Comparison of ENCODE assay signal across 9 cellular contexts in genomic region chr10:101217450-101218281, GRCh38. TPM values are rescaled to one million over a fixed set of nuclear protein-coding genes. Genes with fewer than 3 reads are reported as not detected.
DNase-seq lines count a peak whose midpoint lies in the region; ATAC-seq and TF ChIP-seq lines count a peak whose summit lies in the region.
"Had no signal": no experiment of that assay in that cellular context is flagged by ENCODE, and none has a peak within 500 bp of the region (broad histone marks: within the 10 kb centered on the region; RNA-seq: fewer than 3 reads in every experiment).

No MANE protein-coding gene starts in this region.

- intact Hi-C loops in mammary epithelial cell (cut with micrococcal nuclease) = no loop called here
- intact Hi-C loops in breast epithelium (cut with DNase I; ENCODE audit: low total_unique reads) = loop anchor here (10.0 kb wide), 1 partner anchor 347 kb away; no protein-coding TSS in a partner anchor
- intact Hi-C loops in Panc1 (cut with micrococcal nuclease; ENCODE audit: unreplicated experiment) = loop anchor here (10.0 kb wide), 1 partner anchor 567 kb away; the partner anchor contains the start of gene NPM3
- intact Hi-C loops in thyroid gland (cut with DNase I) = no loop called here

- H3K4me1 ChIP-seq in mammary epithelial cell (ENCODE audit: insufficient read depth, low read length) = peaks cover 39% of the 10 kb centered on the region
- H3K4me1 ChIP-seq in breast epithelium = peaks cover 0 to 17% of the 10 kb centered on the region in 2 donors
- peaks cover 4% of the 10 kb centered on the region; the same call in 1 of the 2 replicates for H3K4me1 ChIP-seq in Panc1 (ENCODE audit: control insufficient read depth, insufficient read depth, low read length)
- H3K4me1 ChIP-seq in thyroid gland = peaks cover 12 to 38% of the 10 kb centered on the region in 2 donors

- in situ Hi-C loops in mammary epithelial cell (cut with MboI; ENCODE audit: low sequenced_read_pairs in 2 of 2) (loop anchor here (5.0 to 25.0 kb wide), 3 partner anchors 347 to 570 kb away; partner anchors contain the start of genes FGF8 (in 1 of the 2) and NPM3 (in 1 of the 2)), Panc1 (cut with HindIII; ENCODE audit: low pct_unique_long_range_greater_than_20kb, low sequenced_read_pairs) (no loop called here)

- no TSS peak for BruUV-seq in mammary epithelial cell (replicated peaks; lab: Mats Ljungman, UMichigan)
- no TSS peak for BruUV-seq in Panc1 (replicated peaks; lab: Mats Ljungman, UMichigan)

- peaks cover 7% of the 10 kb centered on the region for H3K9me3 Mint-ChIP-seq in glutamatergic neuron (ENCODE audit: unreplicated experiment)
- H3K9me3 Mint-ChIP-seq: stimulated activated naive CD8-positive, alpha-beta T cell treated with anti-CD3 and anti-CD28 coated beads, Interleukin-15, Interleukin-2, amounts not matched to agents 100 ng/mL and 50 ng/mL, for 24 hours had no signal

- H3K79me2 ChIP-seq in mammary epithelial cell (ENCODE audit: insufficient read depth, low read length) = no peaks in the 10 kb centered on the region

- WGBS in mammary epithelial cell (ENCODE audit: low coverage, missing lambda C conversion rate) = 16% methylated on average over 35 of the region's 68 CpGs
- WGBS in thyroid gland, 2 donors = 3 to 5% methylated on average over 21 to 47 of the region's 68 CpGs

- H3K4me2 ChIP-seq in mammary epithelial cell (ENCODE audit: insufficient read depth, low read depth, low read length) = peak overlapping the region; percentile 94

- peaks cover 12% of the 10 kb centered on the region for H3K4me1 Mint-ChIP-seq in glutamatergic neuron (ENCODE audit: low read depth, unreplicated experiment)

- no peak overlapping the region for H3K9ac ChIP-seq in mammary epithelial cell (ENCODE audit: insufficient read depth, low read length)

- dilution Hi-C loops in mammary epithelial cell (cut with HindIII; ENCODE audit: low sequenced_read_pairs) = no loop called here

- H3K27ac Mint-ChIP-seq in glutamatergic neuron (ENCODE audit: unreplicated experiment) = no peak overlapping the region

- no peaks in the 10 kb centered on the region for H4K20me1 ChIP-seq in mammary epithelial cell (ENCODE audit: insufficient read depth, low read length)

- ATAC-seq in Panc1 = 0 out of 2 replicates have a peak, but pooled peaks have one; percentile 23
- no peak for ATAC-seq in GM19463 (IDR thresholded peaks at IDR 0.05; ENCODE audit: unreplicated experiment)
- ATAC-seq in GM21390 (IDR thresholded peaks at IDR 0.05; ENCODE audit: unreplicated experiment) = no peak

- H3K9me3 ChIP-seq in mammary epithelial cell (replicated peaks; ENCODE audit: insufficient read depth, low read length) = no peaks in the 10 kb centered on the region
- no peaks in the 10 kb centered on the region for H3K9me3 ChIP-seq in breast epithelium
- H3K9me3 ChIP-seq in Panc1 (ENCODE audit: control insufficient read depth, insufficient read depth, low read depth, low read length) = no peaks in the 10 kb centered on the region
- H3K9me3 ChIP-seq in thyroid gland = no peaks in the 10 kb centered on the region

- H3K36me3 ChIP-seq in mammary epithelial cell (ENCODE audit: insufficient read depth, low read length) (no peaks in the 10 kb centered on the region), breast epithelium (no peaks in the 10 kb centered on the region), Panc1 (ENCODE audit: control insufficient read depth, insufficient read depth, low read length) (no peaks in the 10 kb centered on the region), thyroid gland (no peaks in the 10 kb centered on the region)

- peak; percentile 24 to 59 for TF ChIP-seq CTCF in mammary epithelial cell (conservative IDR thresholded peaks at IDR 0.05 in 1 of 2, IDR thresholded peaks at IDR 0.05 in 1 of 2; ENCODE audit: extremely low read depth in 1 of 2, insufficient read depth in 1 of 2, low read depth in 1 of 2, low read length in 2 of 2)
- no peak for TF ChIP-seq CTCF in breast epithelium (IDR thresholded peaks at IDR 0.05)
- peak; percentile 83; the same call in 1 of the 2 replicates for TF ChIP-seq CTCF in Panc1 (IDR thresholded peaks at IDR 0.05)
- peak; percentile 36 for TF ChIP-seq CTCF in glutamatergic neuron (IDR thresholded peaks at IDR 0.05; ENCODE audit: partially characterized antibody, unreplicated experiment)
- peak in 1 of 6 experiments; percentile 25 for TF ChIP-seq CTCF in thyroid gland (IDR thresholded peaks at IDR 0.05)

- CTCF ChIA-PET in mammary epithelial cell (lab: Charles Lee; ENCODE audit: low non-redundant PET) = no interaction called here
- CTCF ChIA-PET in Panc1 (lab: Charles Lee) = interaction anchor here (0.5 to 0.6 kb wide), 3 partner anchors 77 to 412 kb away, joined by 3 to 7 read pairs (median 4); no protein-coding TSS in a partner anchor

- H3K36me3 Mint-ChIP-seq in glutamatergic neuron (ENCODE audit: unreplicated experiment) = no peaks in the 10 kb centered on the region

- peaks cover 39% of the 10 kb centered on the region for H3K27me3 Mint-ChIP-seq in glutamatergic neuron (ENCODE audit: unreplicated experiment)

- peak overlapping the region; percentile 67 for H2AFZ ChIP-seq in mammary epithelial cell (ENCODE audit: low read depth, low read length)

- DNase-seq in mammary epithelial cell = no peak
- DNase-seq in breast epithelium (ENCODE audit: low spot score in 2 of 2) = no peak
- no peak for DNase-seq in Panc1 (ENCODE audit: low read depth, low spot score)
- peak; percentile 89 for DNase-seq in glutamatergic neuron
- DNase-seq in thyroid gland = peak; percentile 43 to 47
- DNase-seq in effector CD4-positive, alpha-beta T cell = no peak

- H3K27ac ChIP-seq in mammary epithelial cell (ENCODE audit: insufficient read depth, low read depth, low read length) = no peak overlapping the region
- no peak overlapping the region for H3K27ac ChIP-seq in breast epithelium
- no peak overlapping the region for H3K27ac ChIP-seq in Panc1 (ENCODE audit: low read length)
- H3K27ac ChIP-seq in thyroid gland = no peak overlapping the region

- H3K4me3 ChIP-seq in mammary epithelial cell (replicated peaks in 1 of 3; ENCODE audit: insufficient read depth in 1 of 3, low read depth in 2 of 3, low read length in 3 of 3) (peak overlapping the region; percentile 32 to 34 (median 33)), breast epithelium (peak overlapping the region in 1 of 3 donors; percentile 54), Panc1 (ENCODE audit: low read depth in 2 of 2, low read length in 2 of 2) (peak overlapping the region in 1 of 2 experiments; percentile 2; a peak in 1 of 4 replicates), thyroid gland (replicated peaks in 1 of 3) (no peak overlapping the region)

- H3K27me3 ChIP-seq in mammary epithelial cell (ENCODE audit: insufficient read depth, low read length) (peaks cover 17% of the 10 kb centered on the region), breast epithelium (peaks cover 11 to 96% of the 10 kb centered on the region in 2 donors), Panc1 (ENCODE audit: control insufficient read depth, insufficient read depth, low read length) (peaks cover 9% of the 10 kb centered on the region; the same call in 1 of the 2 replicates), thyroid gland (peaks cover 72% of the 10 kb centered on the region)

- POLR2A ChIA-PET in Panc1 (lab: Charles Lee) = no interaction called here

- peak overlapping the region; percentile 69 for H3K4me3 Mint-ChIP-seq in glutamatergic neuron (ENCODE audit: unreplicated experiment)

- TF ChIP-seq POLR2A in breast epithelium (IDR thresholded peaks at IDR 0.05) (no peak), thyroid gland (IDR thresholded peaks at IDR 0.05) (no peak)

RNA-seq across cellular contexts. Expression of gene LBX1, which starts 11.6 kb away (rescaled TPM):
- not detected for total RNA-seq in mammary epithelial cell
- not detected for polyA plus RNA-seq in mammary epithelial cell
- polyA minus RNA-seq in mammary epithelial cell = not detected
- not detected for total RNA-seq in breast epithelium
- total RNA-seq in Panc1 (2021; ENCODE audit: unreplicated experiment) = 0.15 TPM
- 0.15 TPM for polyA plus RNA-seq in Panc1 (2012; ENCODE audit: insufficient read length)
- not detected for total RNA-seq in glutamatergic neuron (ENCODE audit: unreplicated experiment)
- not detected for total RNA-seq in thyroid gland

Comparison
In these comparisons a context has a peak if more than half of its experiments do, and no peak if none do; other contexts are left out.
1. CTCF ChIP-seq: peak in mammary epithelial cell (2 of 2), Panc1 (single experiment) and glutamatergic neuron (single experiment); none in breast epithelium (0 of 3).
2. intact Hi-C loops: an anchor here in breast epithelium (10.0 kb wide) and Panc1 (10.0 kb wide); none called in mammary epithelial cell and thyroid gland.
3. DNase-seq: peak in glutamatergic neuron (single experiment) and thyroid gland (2 of 2); none in mammary epithelial cell (single experiment), breast epithelium (0 of 2), Panc1 (single experiment) and effector CD4-positive, alpha-beta T cell (single experiment).
4. H3K4me3 ChIP-seq: peak in mammary epithelial cell (3 of 3); none in thyroid gland (0 of 3).